ENCODE assay signal across 16 cellular contexts in the genomic region with DNA sequence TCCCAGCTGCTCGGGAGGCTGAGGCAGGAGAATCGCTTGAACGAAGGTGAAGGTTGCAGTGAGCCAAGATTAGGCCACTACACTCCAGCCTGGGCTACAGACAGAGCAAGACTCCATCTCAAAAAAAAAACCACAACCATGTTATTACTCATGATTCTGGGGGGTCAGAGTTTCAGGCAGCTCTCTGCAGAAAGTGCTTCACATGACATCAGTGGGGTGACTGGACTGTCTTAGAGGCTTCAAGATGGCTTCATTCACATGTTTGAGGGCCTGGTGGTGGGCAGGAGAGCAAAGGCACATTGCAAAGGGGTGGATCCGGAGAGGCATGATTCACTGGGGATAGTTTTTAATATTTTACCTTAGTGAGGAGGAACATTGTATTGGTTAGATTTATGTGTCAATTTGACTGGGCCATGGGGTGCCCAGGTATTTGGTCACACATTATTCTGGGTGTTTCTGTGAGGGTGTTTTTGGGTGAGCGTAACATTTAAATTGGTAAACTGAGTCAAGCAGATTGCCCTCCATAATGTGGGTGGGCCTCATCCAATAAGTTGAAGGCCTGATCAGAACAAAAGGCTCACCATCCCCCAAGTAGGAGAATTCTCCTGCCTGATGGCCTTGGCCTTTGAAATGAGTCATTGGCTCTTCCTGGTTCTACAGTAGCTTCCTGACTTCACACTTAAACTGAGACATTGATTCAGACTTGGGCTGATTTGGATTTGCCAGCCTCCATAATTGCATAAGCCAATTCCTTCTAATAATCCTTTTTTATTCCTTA.
DNase-seq lines count a peak whose midpoint lies in the region; FAIRE-seq and TF ChIP-seq lines count a peak whose summit lies in the region.
"Had no signal": no experiment of that assay in that cellular context is flagged by ENCODE, and none has a peak within 500 bp of the region (broad histone marks: within the 10 kb centered on the region; RNA-seq: fewer than 3 reads in every experiment).

No MANE protein-coding gene starts in this region.

- H3K27ac ChIP-seq in effector memory CD4-positive, alpha-beta T cell (ENCODE audit: insufficient read depth, low read length, poor library complexity, severe bottlenecking), result no peak overlapping the region
- H3K27ac ChIP-seq: colonic mucosa, heart right ventricle, vagina had no signal

- H3K4me1 ChIP-seq in effector memory CD4-positive, alpha-beta T cell (ENCODE audit: control insufficient read depth, insufficient read depth, low read length, poor library complexity, severe bottlenecking), result no peaks in the 10 kb centered on the region
- H3K4me1 ChIP-seq: colonic mucosa, HAP-1, heart right ventricle, vagina had no signal

- peak; percentile 32 for DNase-seq in stimulated activated CD4-positive, alpha-beta T cell treated with anti-CD3 and anti-CD28 coated beads, Interleukin-1b, Interleukin-23, amount 100 ng/mL, for 48 hours
- no peak for DNase-seq in stimulated activated CD4-positive, alpha-beta T cell treated with anti-CD3 and anti-CD28 coated beads, Interleukin-4, amount 100 ng/mL, for 24 hours
- DNase-seq in SK-MEL-5 (ENCODE audit: low read depth, low spot score) (peak; percentile 14), fibroblast of villous mesenchyme (ENCODE audit: low read depth) (peak; percentile 16), urothelium cell line (ENCODE audit: low spot score) (peak; percentile 41), NCI-H1105 (lab: John Stamatoyannopoulos, UW) (no peak), GM13977 (ENCODE audit: low spot score) (no peak)
- DNase-seq in effector memory CD4-positive, alpha-beta T cell, result no peak
- DNase-seq: CD4-positive, alpha-beta T cell; colonic mucosa; heart right ventricle; KBM-7; NCI-H2171 treated with DMSO at 0.1 percent for 48 hours; retina had no signal

- in situ Hi-C loops in SK-MEL-5 (cut with HindIII; ENCODE audit: low pct_unique_long_range_greater_than_20kb, low sequenced_read_pairs) (no loop called here), GM13977 (cut with MboI; ENCODE audit: low pct_unique_long_range_greater_than_20kb, low sequenced_read_pairs, unreplicated experiment) (no loop called here)

- no peaks in the 10 kb centered on the region for H3K36me3 ChIP-seq in effector memory CD4-positive, alpha-beta T cell (ENCODE audit: control insufficient read depth, insufficient read depth, low read length)
- H3K36me3 ChIP-seq: colonic mucosa, HAP-1, heart right ventricle, vagina had no signal

- no peaks in the 10 kb centered on the region for H3K9me3 ChIP-seq in effector memory CD4-positive, alpha-beta T cell (ENCODE audit: control insufficient read depth, low read length)
- H3K9me3 ChIP-seq: colonic mucosa, HAP-1, vagina had no signal

- no peak for FAIRE-seq in urothelium cell line (lab: Jason Lieb, UNC)

- H3K27me3 ChIP-seq in effector memory CD4-positive, alpha-beta T cell (replicated peaks; ENCODE audit: control insufficient read depth, insufficient read depth, low read length, poor library complexity, severe bottlenecking), result no peaks in the 10 kb centered on the region
- H3K27me3 ChIP-seq: colonic mucosa, vagina had no signal

- TF ChIP-seq CTCF in fibroblast of villous mesenchyme (IDR thresholded peaks at IDR 0.05; ENCODE audit: insufficient read depth, low read depth, low read length) (no peak), GM13977 (IDR thresholded peaks at IDR 0.05; ENCODE audit: extremely low read depth, insufficient read depth, missing control alignments) (no peak)

- no peak overlapping the region for H3K4me3 ChIP-seq in fibroblast of villous mesenchyme (ENCODE audit: low read depth, low read length)
- no peak overlapping the region for H3K4me3 ChIP-seq in effector memory CD4-positive, alpha-beta T cell (ENCODE audit: insufficient read depth, low read depth, low read length, poor library complexity, severe bottlenecking)
- H3K4me3 ChIP-seq: colonic mucosa, HAP-1, heart right ventricle, vagina had no signal

Comparison
In these comparisons a context has a peak if more than half of its experiments do, and no peak if none do; other contexts are left out.
1. DNase-seq: peak in stimulated activated CD4-positive, alpha-beta T cell treated with anti-CD3 and anti-CD28 coated beads, Interleukin-1b, Interleukin-23, amount 100 ng/mL, for 48 hours (single experiment), SK-MEL-5 (single experiment), fibroblast of villous mesenchyme (single experiment) and urothelium cell line (single experiment); none in stimulated activated CD4-positive, alpha-beta T cell treated with anti-CD3 and anti-CD28 coated beads, Interleukin-4, amount 100 ng/mL, for 24 hours (single experiment), effector memory CD4-positive, alpha-beta T cell (0 of 3), NCI-H1105 (single experiment) and GM13977 (single experiment).